ENCODE assay signal across 30 cellular contexts in genomic region chr7:89618269-89618668, GRCh38.
DNase-seq lines count a peak whose midpoint lies in the region; ATAC-seq and TF ChIP-seq lines count a peak whose summit lies in the region.
"Had no signal": no experiment of that assay in that cellular context is flagged by ENCODE, and none has a peak within 500 bp of the region (broad histone marks: within the 10 kb centered on the region; RNA-seq: fewer than 3 reads in every experiment).

No MANE protein-coding gene starts in this region.

- no peaks in the 10 kb centered on the region for H3K36me3 ChIP-seq in Karpas-422 (ENCODE audit: insufficient read depth, low read length)
- H3K36me3 ChIP-seq: breast epithelium, prostate gland, thyroid gland had no signal

- no peak for ATAC-seq in HG03354 (IDR thresholded peaks at IDR 0.05; ENCODE audit: poor library complexity, severe bottlenecking, unreplicated experiment)
- ATAC-seq: A549; activated naive CD4-positive, alpha-beta T cell treated with anti-CD3 and anti-CD28 coated beads, Interleukin-2, amount 50 U/mL, for 72 hours; left cardiac atrium; mucosa of descending colon; natural killer cell; Panc1; sciatic nerve had no signal

- no peak overlapping the region for H2AFZ ChIP-seq in Karpas-422 (ENCODE audit: low read length)

- no peak overlapping the region for H3K4me3 ChIP-seq in Karpas-422 (ENCODE audit: low read length)
- H3K4me3 ChIP-seq: A549, breast epithelium, lung, mucosa of descending colon, prostate gland, thyroid gland had no signal

- no peaks in the 10 kb centered on the region for H3K4me1 ChIP-seq in Karpas-422 (ENCODE audit: low read length)
- H3K4me1 ChIP-seq: A549, breast epithelium, prostate gland, thyroid gland had no signal

- H4K20me1 ChIP-seq in Karpas-422 (ENCODE audit: insufficient read depth, low read depth, low read length): no peaks in the 10 kb centered on the region

- H3K79me2 ChIP-seq in Karpas-422 (ENCODE audit: low read length): no peaks in the 10 kb centered on the region

- no peak overlapping the region for H3K27ac ChIP-seq in C4-2B
- no peak overlapping the region for H3K27ac ChIP-seq in Karpas-422 (ENCODE audit: low read length)
- H3K27ac ChIP-seq: A549, breast epithelium, epithelial cell of prostate, prostate gland, thyroid gland had no signal

- H3K4me2 ChIP-seq in Karpas-422 (ENCODE audit: low read depth, low read length, poor library complexity, severe bottlenecking): no peak overlapping the region
- H3K4me2 ChIP-seq: A549 had no signal

- no peak overlapping the region for H3K9ac ChIP-seq in Karpas-422 (ENCODE audit: low read length)

- peak; percentile 48 for DNase-seq in NCI-H1092 treated with DMSO at 0.1 percent for 48 hours (lab: John Stamatoyannopoulos, UW)
- no peak for DNase-seq in NCI-H1092 (lab: John Stamatoyannopoulos, UW)
- DNase-seq in NCI-H146 (lab: John Stamatoyannopoulos, UW): peak; percentile 13
- peak; percentile 29 for DNase-seq in SW480 (ENCODE audit: low spot score)
- DNase-seq in Karpas-422: no peak
- DNase-seq in central memory CD4-positive, alpha-beta T cell: no peak
- DNase-seq: activated effector memory CD4-positive, alpha-beta T cell treated with Interleukin-2 at 50 U/mL for 16 hours; anterior cingulate cortex; CD4-positive, CD25-positive, alpha-beta regulatory T cell; HCEC 1CT; hypothalamus; left cardiac atrium; mucosa of descending colon; natural killer cell; NCI-H1436; NCI-H2171; nucleus accumbens; SHP77; stimulated activated CD4-positive, alpha-beta T cell treated with anti-CD3 and anti-CD28 coated beads, Interleukin-4, amount 100 ng/mL, for 1 hour; thyroid gland had no signal

- H3K9me3 ChIP-seq in Karpas-422 (ENCODE audit: low read length): no peaks in the 10 kb centered on the region
- H3K9me3 ChIP-seq: A549, breast epithelium, mucosa of descending colon, prostate gland, thyroid gland had no signal

- H3K9me2 ChIP-seq in Karpas-422 (replicated peaks; ENCODE audit: insufficient read depth, low read length): no peaks in the 10 kb centered on the region

- TF ChIP-seq CTCF in C4-2B (conservative IDR thresholded peaks at IDR 0.05): peak; percentile 25

- H3K27me3 ChIP-seq in Karpas-422 (ENCODE audit: low read length): no peaks in the 10 kb centered on the region
- H3K27me3 ChIP-seq: breast epithelium, thyroid gland had no signal

Comparison
In these comparisons a context has a peak if more than half of its experiments do, and no peak if none do; other contexts are left out.
1. DNase-seq: peak in NCI-H1092 treated with DMSO at 0.1 percent for 48 hours (single experiment), NCI-H146 (single experiment) and SW480 (single experiment); none in NCI-H1092 (single experiment), Karpas-422 (single experiment) and central memory CD4-positive, alpha-beta T cell (single experiment).